2 cellular contexts compared by ENCODE assay signal in the genomic region with DNA sequence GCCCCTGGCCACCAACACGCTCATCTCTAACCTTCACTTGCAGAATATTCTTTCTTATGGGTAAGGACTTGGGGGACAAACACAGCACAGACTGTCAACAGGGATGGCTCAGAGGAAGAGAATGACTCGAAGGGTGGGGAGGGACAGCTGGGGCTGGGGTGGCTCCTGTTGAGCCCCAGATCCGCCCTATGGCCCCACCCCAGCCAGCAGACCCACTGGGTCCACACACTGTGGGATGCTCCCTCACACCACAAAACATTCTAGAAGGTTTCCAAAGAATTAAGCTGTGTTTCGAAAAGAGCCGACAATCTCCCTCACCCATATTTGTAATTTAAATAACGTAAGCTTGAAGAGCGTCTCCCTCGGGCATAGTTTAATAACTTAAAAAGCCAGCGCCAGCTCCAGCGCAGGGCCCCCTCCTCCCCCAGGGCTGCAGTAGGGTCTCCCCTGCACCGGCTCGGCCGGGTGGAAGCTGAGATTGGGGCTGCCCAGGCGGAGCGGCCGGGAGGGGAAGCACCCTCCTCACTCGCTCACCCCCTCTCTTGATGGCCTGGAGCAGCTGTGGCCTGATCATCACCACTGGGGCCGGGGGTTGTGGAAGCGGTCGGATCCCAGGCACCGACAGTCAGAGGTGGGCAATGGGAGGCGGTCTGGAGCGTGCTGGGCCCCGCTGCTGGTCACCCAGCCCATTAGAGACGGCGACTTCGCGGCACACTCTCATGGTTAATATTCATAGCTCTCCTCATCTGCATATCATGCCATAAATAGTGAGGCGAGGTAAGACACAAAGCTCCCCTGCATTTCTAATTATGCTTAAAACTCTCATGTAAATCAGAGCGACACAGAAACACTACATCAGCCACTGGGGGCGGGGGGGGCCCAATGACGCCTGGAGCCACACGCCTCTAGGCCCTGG.
TF ChIP-seq lines count a peak whose summit lies in the region.

No MANE protein-coding gene starts in this region.

TF ChIP-seq in HepG2, 621 proteins besides CTCF, POLR2A, EP300 and RAD21:
- TF ChIP-seq AGO2 (optimal IDR thresholded peaks at IDR 0.05; ENCODE audit: low read depth, low read length) (peak; percentile 4), KLF15 (CRISPR knock-in tag; IDR thresholded peaks at IDR 0.05; ENCODE audit: borderline replicate concordance) (no peak), ZNF563 (CRISPR knock-in tag; IDR thresholded peaks at IDR 0.05) (no peak)

TF ChIP-seq in GM12878, 131 proteins besides CTCF, POLR2A, EP300 and RAD21:
- TF ChIP-seq NR2C1 (IDR thresholded peaks at IDR 0.05) = no peak
- no peak for TF ChIP-seq CEBPB (IDR thresholded peaks at IDR 0.05; ENCODE audit: borderline replicate concordance in 1 of 2, low read depth in 2 of 2, low read length in 2 of 2)
- TF ChIP-seq FOXM1 (IDR thresholded peaks at IDR 0.05; ENCODE audit: low read depth, low read length) = no peak
- no peak for TF ChIP-seq NFYA (IDR thresholded peaks at IDR 0.05; ENCODE audit: borderline replicate concordance, low read depth, low read length)
- TF ChIP-seq RFX5 (IDR thresholded peaks at IDR 0.05; ENCODE audit: low read depth, low read length) = no peak
- TF ChIP-seq KLF5 (IDR thresholded peaks at IDR 0.05; ENCODE audit: partially characterized antibody) = no peak
- TF ChIP-seq SREBF2 (IDR thresholded peaks at IDR 0.05; ENCODE audit: low read length) = no peak
TF ChIP-seq in GM12878: peak in this region for 0.
